In the genomic region with DNA sequence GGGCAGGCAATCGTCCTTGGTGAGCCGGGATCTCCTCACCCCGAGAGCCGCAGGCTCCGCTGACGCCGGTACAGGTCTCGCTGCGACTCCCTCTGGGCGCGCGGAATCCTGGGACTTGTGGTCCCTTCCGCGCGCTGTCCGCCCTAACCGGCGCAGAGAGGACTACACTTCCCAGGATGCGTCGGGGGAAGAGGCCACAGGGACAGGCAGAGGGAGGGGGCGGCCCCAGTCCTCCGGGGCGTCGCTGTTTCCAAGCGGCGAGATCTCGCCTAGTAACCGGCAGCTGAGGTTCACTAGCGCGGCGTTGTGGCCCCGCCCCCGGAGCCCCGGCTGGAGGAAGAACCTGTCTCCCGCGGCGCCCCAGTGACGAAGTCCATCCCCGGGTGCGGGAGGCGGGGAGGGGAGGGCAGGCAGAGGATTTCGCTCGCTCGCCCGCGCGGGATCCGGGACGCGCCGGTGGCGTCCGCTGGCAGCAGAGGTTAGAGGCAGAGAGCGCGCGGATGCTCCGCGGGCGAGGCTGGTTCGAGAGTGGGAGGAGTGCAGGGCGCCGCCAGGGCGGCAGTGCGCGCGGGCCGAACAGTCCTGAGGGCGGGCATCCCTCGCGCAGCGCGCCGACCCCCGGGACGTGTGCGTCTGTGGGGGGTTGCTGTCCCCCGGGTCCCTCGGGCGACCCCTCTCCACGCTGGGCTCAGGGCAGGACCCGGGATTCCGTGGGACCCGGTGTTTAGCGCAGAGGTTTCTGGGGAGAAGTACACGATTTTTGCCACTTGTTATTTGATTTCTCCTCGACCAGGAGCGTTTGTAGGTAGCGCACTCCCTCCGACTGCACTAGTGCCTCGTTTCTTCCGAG, we compare ENCODE assay signal across 1 cellular context.
TF ChIP-seq lines count a peak whose summit lies in the region.

TSS of gene EML6 (plus strand) at position 363 of the 850 bp plus-strand sequence. CDS start 1,400 bp downstream, outside the sequence.

TF ChIP-seq in HEK293, 187 proteins besides CTCF, POLR2A, EP300 and RAD21 (continued from another document and continues in another):
- TF ChIP-seq ZNF248 (tag by site-specific recombination; IDR thresholded peaks at IDR 0.05), result no peak
- TF ChIP-seq ZFHX2 (tag by site-specific recombination; conservative IDR thresholded peaks at IDR 0.05), result peak; percentile 73
- TF ChIP-seq, protein P1, sequence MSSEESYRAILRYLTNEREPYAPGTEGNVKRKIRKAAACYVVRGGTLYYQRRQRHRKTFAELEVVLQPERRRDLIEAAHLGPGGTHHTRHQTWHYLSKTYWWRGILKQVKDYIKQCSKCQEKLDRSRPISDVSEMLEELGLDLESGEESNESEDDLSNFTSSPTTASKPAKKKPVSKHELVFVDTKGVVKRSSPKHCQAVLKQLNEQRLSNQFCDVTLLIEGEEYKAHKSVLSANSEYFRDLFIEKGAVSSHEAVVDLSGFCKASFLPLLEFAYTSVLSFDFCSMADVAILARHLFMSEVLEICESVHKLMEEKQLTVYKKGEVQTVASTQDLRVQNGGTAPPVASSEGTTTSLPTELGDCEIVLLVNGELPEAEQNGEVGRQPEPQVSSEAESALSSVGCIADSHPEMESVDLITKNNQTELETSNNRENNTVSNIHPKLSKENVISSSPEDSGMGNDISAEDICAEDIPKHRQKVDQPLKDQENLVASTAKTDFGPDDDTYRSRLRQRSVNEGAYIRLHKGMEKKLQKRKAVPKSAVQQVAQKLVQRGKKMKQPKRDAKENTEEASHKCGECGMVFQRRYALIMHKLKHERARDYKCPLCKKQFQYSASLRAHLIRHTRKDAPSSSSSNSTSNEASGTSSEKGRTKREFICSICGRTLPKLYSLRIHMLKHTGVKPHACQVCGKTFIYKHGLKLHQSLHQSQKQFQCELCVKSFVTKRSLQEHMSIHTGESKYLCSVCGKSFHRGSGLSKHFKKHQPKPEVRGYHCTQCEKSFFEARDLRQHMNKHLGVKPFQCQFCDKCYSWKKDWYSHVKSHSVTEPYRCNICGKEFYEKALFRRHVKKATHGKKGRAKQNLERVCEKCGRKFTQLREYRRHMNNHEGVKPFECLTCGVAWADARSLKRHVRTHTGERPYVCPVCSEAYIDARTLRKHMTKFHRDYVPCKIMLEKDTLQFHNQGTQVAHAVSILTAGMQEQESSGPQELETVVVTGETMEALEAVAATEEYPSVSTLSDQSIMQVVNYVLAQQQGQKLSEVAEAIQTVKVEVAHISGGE (tag by site-specific recombination; conservative IDR thresholded peaks at IDR 0.05; ENCODE audit: low read depth), result peak; percentile 87
- peak; percentile 96 for TF ChIP-seq ZBTB20 (tag by site-specific recombination; IDR thresholded peaks at IDR 0.05)
- TF ChIP-seq ZNF560 (tag by site-specific recombination; IDR thresholded peaks at IDR 0.05; ENCODE audit: borderline replicate concordance), result no peak
- TF ChIP-seq SCRT2 (tag by site-specific recombination; IDR thresholded peaks at IDR 0.05), result 0 out of 2 replicates have a peak, but pooled peaks have one; percentile 32
- TF ChIP-seq, protein P2, sequence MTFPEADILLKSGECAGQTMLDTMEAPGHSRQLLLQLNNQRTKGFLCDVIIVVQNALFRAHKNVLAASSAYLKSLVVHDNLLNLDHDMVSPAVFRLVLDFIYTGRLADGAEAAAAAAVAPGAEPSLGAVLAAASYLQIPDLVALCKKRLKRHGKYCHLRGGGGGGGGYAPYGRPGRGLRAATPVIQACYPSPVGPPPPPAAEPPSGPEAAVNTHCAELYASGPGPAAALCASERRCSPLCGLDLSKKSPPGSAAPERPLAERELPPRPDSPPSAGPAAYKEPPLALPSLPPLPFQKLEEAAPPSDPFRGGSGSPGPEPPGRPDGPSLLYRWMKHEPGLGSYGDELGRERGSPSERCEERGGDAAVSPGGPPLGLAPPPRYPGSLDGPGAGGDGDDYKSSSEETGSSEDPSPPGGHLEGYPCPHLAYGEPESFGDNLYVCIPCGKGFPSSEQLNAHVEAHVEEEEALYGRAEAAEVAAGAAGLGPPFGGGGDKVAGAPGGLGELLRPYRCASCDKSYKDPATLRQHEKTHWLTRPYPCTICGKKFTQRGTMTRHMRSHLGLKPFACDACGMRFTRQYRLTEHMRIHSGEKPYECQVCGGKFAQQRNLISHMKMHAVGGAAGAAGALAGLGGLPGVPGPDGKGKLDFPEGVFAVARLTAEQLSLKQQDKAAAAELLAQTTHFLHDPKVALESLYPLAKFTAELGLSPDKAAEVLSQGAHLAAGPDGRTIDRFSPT (tag by site-specific recombination; IDR thresholded peaks at IDR 0.05), result peak; percentile 69; the same call in 1 of the 2 replicates
- peak; percentile 21; the same call in 1 of the 2 replicates for TF ChIP-seq TRIM28 (IDR thresholded peaks at IDR 0.05; ENCODE audit: borderline replicate concordance, low read length)
- TF ChIP-seq ZIC2 (tag by site-specific recombination; IDR thresholded peaks at IDR 0.05), result peak; percentile 68
- no peak for TF ChIP-seq ZNF514 (tag by site-specific recombination; IDR thresholded peaks at IDR 0.05)
- peak; percentile 47; the same call in 1 of the 2 replicates for TF ChIP-seq KLF1 (tag by site-specific recombination; IDR thresholded peaks at IDR 0.05)
- TF ChIP-seq MEIS1 (CRISPR knock-in tag; IDR thresholded peaks at IDR 0.05; ENCODE audit: borderline replicate concordance), result no peak
- TF ChIP-seq GLIS2 (tag by site-specific recombination; IDR thresholded peaks at IDR 0.05), result peak; percentile 95; the same call in 1 of the 2 replicates
- TF ChIP-seq GLI4 (tag by site-specific recombination; IDR thresholded peaks at IDR 0.05), result no peak
- 0 out of 2 replicates have a peak, but pooled peaks have one; percentile 25 for TF ChIP-seq ZNF785 (tag by site-specific recombination; IDR thresholded peaks at IDR 0.05)
- TF ChIP-seq ZEB2 (tag by site-specific recombination; IDR thresholded peaks at IDR 0.05), result peak; percentile 79; the same call in 1 of the 2 replicates
- TF ChIP-seq ZBTB10 (tag by site-specific recombination; IDR thresholded peaks at IDR 0.05), result no peak; the same call in 1 of the 2 replicates
- TF ChIP-seq ZNF146 (tag by site-specific recombination; IDR thresholded peaks at IDR 0.05), result no peak
- TF ChIP-seq ZNF398 (tag by site-specific recombination; IDR thresholded peaks at IDR 0.05), result peak; percentile 67
- peak; percentile 51; the same call in 1 of the 2 replicates for TF ChIP-seq ZFP37 (tag by site-specific recombination; IDR thresholded peaks at IDR 0.05)
- TF ChIP-seq ZNF202 (tag by site-specific recombination; IDR thresholded peaks at IDR 0.05; ENCODE audit: borderline replicate concordance), result no peak
- TF ChIP-seq SP3 (tag by site-specific recombination; IDR thresholded peaks at IDR 0.05), result peak; percentile 96
- TF ChIP-seq ZBTB1 (tag by site-specific recombination; IDR thresholded peaks at IDR 0.05), result peak; percentile 42; the same call in 1 of the 2 replicates
- peak; percentile 98 for TF ChIP-seq ZNF76 (tag by site-specific recombination; IDR thresholded peaks at IDR 0.05; ENCODE audit: borderline replicate concordance, low read depth)
- no peak for TF ChIP-seq ZNF521 (tag by site-specific recombination; IDR thresholded peaks at IDR 0.05)
- TF ChIP-seq, protein P3, sequence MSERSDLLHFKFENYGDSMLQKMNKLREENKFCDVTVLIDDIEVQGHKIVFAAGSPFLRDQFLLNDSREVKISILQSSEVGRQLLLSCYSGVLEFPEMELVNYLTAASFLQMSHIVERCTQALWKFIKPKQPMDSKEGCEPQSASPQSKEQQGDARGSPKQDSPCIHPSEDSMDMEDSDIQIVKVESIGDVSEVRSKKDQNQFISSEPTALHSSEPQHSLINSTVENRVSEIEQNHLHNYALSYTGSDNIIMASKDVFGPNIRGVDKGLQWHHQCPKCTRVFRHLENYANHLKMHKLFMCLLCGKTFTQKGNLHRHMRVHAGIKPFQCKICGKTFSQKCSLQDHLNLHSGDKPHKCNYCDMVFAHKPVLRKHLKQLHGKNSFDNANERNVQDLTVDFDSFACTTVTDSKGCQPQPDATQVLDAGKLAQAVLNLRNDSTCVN (tag by site-specific recombination; optimal IDR thresholded peaks at IDR 0.05), result peak; percentile 98
- 0 out of 2 replicates have a peak, but pooled peaks have one; percentile 6 for TF ChIP-seq ZBTB48 (tag by site-specific recombination; IDR thresholded peaks at IDR 0.05)
- TF ChIP-seq ZFP3 (tag by site-specific recombination; IDR thresholded peaks at IDR 0.05; ENCODE audit: low read depth), result no peak
- TF ChIP-seq ZNF623 (tag by site-specific recombination; IDR thresholded peaks at IDR 0.05), result no peak
- peak; percentile 56 for TF ChIP-seq SP7 (tag by site-specific recombination; IDR thresholded peaks at IDR 0.05)
- no peak for TF ChIP-seq ZNF660 (tag by site-specific recombination; IDR thresholded peaks at IDR 0.05)
- TF ChIP-seq IKZF3 (tag by site-specific recombination; IDR thresholded peaks at IDR 0.05), result no peak
- TF ChIP-seq ZSCAN16 (tag by site-specific recombination; IDR thresholded peaks at IDR 0.05), result no peak
- TF ChIP-seq ZNF571 (tag by site-specific recombination; IDR thresholded peaks at IDR 0.05), result no peak
- TF ChIP-seq TSHZ1 (tag by site-specific recombination; IDR thresholded peaks at IDR 0.05; ENCODE audit: borderline replicate concordance), result no peak
- TF ChIP-seq ZNF501 (tag by site-specific recombination; IDR thresholded peaks at IDR 0.05), result peak; percentile 65
- TF ChIP-seq ZXDB (tag by site-specific recombination; IDR thresholded peaks at IDR 0.05), result peak; percentile 46; the same call in 1 of the 2 replicates
- TF ChIP-seq EGR2 (tag by site-specific recombination; IDR thresholded peaks at IDR 0.05; ENCODE audit: low read depth), result peak; percentile 69
- TF ChIP-seq KLF8 (tag by site-specific recombination; IDR thresholded peaks at IDR 0.05), result peak; percentile 70; the same call in 1 of the 2 replicates
- no peak for TF ChIP-seq GFI1B (tag by site-specific recombination; IDR thresholded peaks at IDR 0.05)
- no peak for TF ChIP-seq FEZF1 (tag by site-specific recombination; IDR thresholded peaks at IDR 0.05)
- TF ChIP-seq ZNF341 (tag by site-specific recombination; IDR thresholded peaks at IDR 0.05; ENCODE audit: low read depth), result peak; percentile 97
- peak; percentile 79 for TF ChIP-seq ZNF629 (tag by site-specific recombination; IDR thresholded peaks at IDR 0.05)
- peak; percentile 95 for TF ChIP-seq ZBTB17 (tag by site-specific recombination; IDR thresholded peaks at IDR 0.05)
- TF ChIP-seq ZNF132 (tag by site-specific recombination; IDR thresholded peaks at IDR 0.05; ENCODE audit: borderline replicate concordance), result no peak
- peak; percentile 89 for TF ChIP-seq GLIS1 (tag by site-specific recombination; IDR thresholded peaks at IDR 0.05)
- TF ChIP-seq ZNF843 (tag by site-specific recombination; IDR thresholded peaks at IDR 0.05), result peak; percentile 25; the same call in 1 of the 2 replicates
